ENCODE assay signal across 20 cellular contexts in the genomic region with DNA sequence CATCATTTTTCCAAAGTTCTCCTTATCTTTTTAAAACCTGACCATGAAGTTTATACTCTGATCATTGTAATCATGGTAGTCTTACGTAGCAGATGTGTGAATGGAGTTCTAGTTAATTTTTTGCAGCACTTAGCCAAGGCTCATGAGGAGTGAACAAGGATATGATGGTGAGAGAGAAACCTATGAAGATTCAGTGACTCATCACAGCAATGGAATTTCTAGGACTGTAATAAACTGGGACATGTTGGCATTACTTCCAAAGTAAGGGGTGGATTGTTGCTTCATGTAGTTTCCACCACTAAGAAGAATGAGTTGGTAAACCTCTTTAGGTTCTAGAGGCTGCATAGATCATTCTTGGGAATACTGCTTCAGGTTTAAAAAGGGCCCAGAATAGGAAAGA.
DNase-seq lines count a peak whose midpoint lies in the region; ATAC-seq, FAIRE-seq and TF ChIP-seq lines count a peak whose summit lies in the region.
"Had no signal": no experiment of that assay in that cellular context is flagged by ENCODE, and none has a peak within 500 bp of the region (broad histone marks: within the 10 kb centered on the region; RNA-seq: fewer than 3 reads in every experiment).

No MANE protein-coding gene starts in this region.

- H3K4me1 ChIP-seq in mammary epithelial cell (ENCODE audit: insufficient read depth, low read length), result no peaks in the 10 kb centered on the region
- H3K4me1 ChIP-seq in keratinocyte (ENCODE audit: control insufficient read depth, extremely low read depth, insufficient read depth, low read length), result no peaks in the 10 kb centered on the region
- H3K4me1 ChIP-seq: BLaER1 had no signal

- in situ Hi-C loops in ACHN (cut with HindIII; ENCODE audit: low pct_ligation_motif_present, low pct_unique_long_range_greater_than_20kb, low sequenced_read_pairs), result no loop called here
- in situ Hi-C loops in mammary epithelial cell (cut with MboI; ENCODE audit: low sequenced_read_pairs in 2 of 2), result no loop called here

- no peak overlapping the region for H3K4me2 ChIP-seq in mammary epithelial cell (ENCODE audit: insufficient read depth, low read depth, low read length)
- no peak overlapping the region for H3K4me2 ChIP-seq in keratinocyte (ENCODE audit: control insufficient read depth, extremely low read depth, insufficient read depth, low read depth, low read length)
- H3K4me2 ChIP-seq: BLaER1 had no signal

- H3K79me2 ChIP-seq in mammary epithelial cell (ENCODE audit: insufficient read depth, low read length), result no peaks in the 10 kb centered on the region
- no peaks in the 10 kb centered on the region for H3K79me2 ChIP-seq in keratinocyte (ENCODE audit: control insufficient read depth, insufficient read depth, low read length)

- H3K4me3 ChIP-seq in mammary epithelial cell (replicated peaks in 1 of 3; ENCODE audit: insufficient read depth in 1 of 3, low read depth in 2 of 3, low read length in 3 of 3), result no peak overlapping the region
- no peak overlapping the region for H3K4me3 ChIP-seq in keratinocyte (ENCODE audit: control insufficient read depth in 2 of 3, extremely low read depth in 1 of 3, insufficient read depth in 2 of 3, low read depth in 1 of 3, low read length in 3 of 3)
- H3K4me3 ChIP-seq: BLaER1 had no signal

- FAIRE-seq in keratinocyte (lab: Jason Lieb, UNC), result peak; percentile 49
- FAIRE-seq: A204.1 had no signal

- H3K9ac ChIP-seq in mammary epithelial cell (ENCODE audit: insufficient read depth, low read length) (no peak overlapping the region), keratinocyte (ENCODE audit: control insufficient read depth, extremely low read depth, insufficient read depth, low read length) (no peak overlapping the region)
- H3K9ac ChIP-seq: BLaER1 had no signal

- H4K20me1 ChIP-seq in mammary epithelial cell (ENCODE audit: insufficient read depth, low read length), result no peaks in the 10 kb centered on the region
- no peaks in the 10 kb centered on the region for H4K20me1 ChIP-seq in keratinocyte (ENCODE audit: control insufficient read depth, extremely low read depth, insufficient read depth, low read length)
- H4K20me1 ChIP-seq: BLaER1 had no signal

- H3K36me3 ChIP-seq in mammary epithelial cell (ENCODE audit: insufficient read depth, low read length) (no peaks in the 10 kb centered on the region), keratinocyte (ENCODE audit: control insufficient read depth in 2 of 2, extremely low read depth in 1 of 2, insufficient read depth in 2 of 2, low read length in 2 of 2) (no peaks in the 10 kb centered on the region)
- H3K36me3 ChIP-seq: BLaER1 had no signal

- H3K9me3 ChIP-seq in mammary epithelial cell (replicated peaks; ENCODE audit: insufficient read depth, low read length) (no peaks in the 10 kb centered on the region), keratinocyte (ENCODE audit: control insufficient read depth, low read depth, low read length) (no peaks in the 10 kb centered on the region)
- H3K9me3 ChIP-seq: BLaER1 had no signal

- dilution Hi-C loops in mammary epithelial cell (cut with HindIII; ENCODE audit: low sequenced_read_pairs) (no loop called here), keratinocyte (cut with MboI; ENCODE audit: extremely low pct_ligation_motif_present, low sequenced_read_pairs) (no loop called here)

- H3K27me3 ChIP-seq in mammary epithelial cell (ENCODE audit: insufficient read depth, low read length) (peaks cover 2% of the 10 kb centered on the region), keratinocyte (ENCODE audit: control insufficient read depth, extremely low read depth, insufficient read depth, low read length) (no peaks in the 10 kb centered on the region)
- H3K27me3 ChIP-seq: BLaER1 had no signal

- intact Hi-C loops in mammary epithelial cell (cut with micrococcal nuclease), result no loop called here

- DNase-seq in ACHN (peak; percentile 17), HS-5 (ENCODE audit: low read depth) (peak; percentile 6), mammary epithelial cell (peak; percentile 3), keratinocyte (ENCODE audit: low read depth, low spot score) (no peak), substantia nigra (lab: John Stamatoyannopoulos, UW) (no peak), activated T-cell treated with anti-CD3 and anti-CD28 coated beads for 4 hours (no peak), GOT3 (lab: John Stamatoyannopoulos, UW) (no peak)
- DNase-seq: CD4-positive, alpha-beta memory T cell; DMS153; H7; NCI-H1105 treated with DMSO at 0.1 percent for 48 hours; NCI-H1694; NCI-H2081 treated with DMSO at 0.1 percent for 48 hours; NCI-H510A; NCI-H748 treated with DMSO at 0.1 percent for 48 hours; NK-92 treated with Interleukin-12 subunit alpha and Interleukin-12 subunit beta, amount 100 ng/mL, for 24 hours; Right ventricle myocardium superior had no signal

- CTCF ChIA-PET in mammary epithelial cell (lab: Charles Lee; ENCODE audit: low non-redundant PET), result no interaction called here

- no peak overlapping the region for H2AFZ ChIP-seq in mammary epithelial cell (ENCODE audit: low read depth, low read length)
- no peak overlapping the region for H2AFZ ChIP-seq in keratinocyte (ENCODE audit: control insufficient read depth, low read length)

- no peaks in the 10 kb centered on the region for H3K9me1 ChIP-seq in keratinocyte (ENCODE audit: control insufficient read depth, extremely low read depth, insufficient read depth, low read length)

- H3K27ac ChIP-seq in mammary epithelial cell (ENCODE audit: insufficient read depth, low read depth, low read length) (no peak overlapping the region), keratinocyte (ENCODE audit: control insufficient read depth, insufficient read depth, low read length) (no peak overlapping the region), substantia nigra (ENCODE audit: low read depth, low read length, poor library complexity, severe bottlenecking) (no peak overlapping the region)
- H3K27ac ChIP-seq: BLaER1 had no signal

- 86% methylated on average over 1 of the region's 1 CpG for WGBS in mammary epithelial cell (ENCODE audit: low coverage, missing lambda C conversion rate)

- no TSS peak for BruUV-seq in mammary epithelial cell (replicated peaks; lab: Mats Ljungman, UMichigan)

- ATAC-seq in HG03139 (IDR thresholded peaks at IDR 0.05; ENCODE audit: unreplicated experiment), result no peak

- TF ChIP-seq CTCF in mammary epithelial cell (conservative IDR thresholded peaks at IDR 0.05 in 1 of 2, IDR thresholded peaks at IDR 0.05 in 1 of 2; ENCODE audit: extremely low read depth in 1 of 2, insufficient read depth in 1 of 2, low read depth in 1 of 2, low read length in 2 of 2), result no peak
- TF ChIP-seq CTCF in keratinocyte (optimal IDR thresholded peaks at IDR 0.05 in 1 of 3, IDR thresholded peaks at IDR 0.05 in 1 of 3, conservative IDR thresholded peaks at IDR 0.05 in 1 of 3; ENCODE audit: extremely low read depth in 1 of 3, insufficient read depth in 2 of 3, low read length in 3 of 3), result no peak

Comparison
In these comparisons a context has a peak if more than half of its experiments do, and no peak if none do; other contexts are left out.
1. DNase-seq: peak in ACHN (single experiment), HS-5 (single experiment) and mammary epithelial cell (single experiment); none in keratinocyte (single experiment), substantia nigra (0 of 49), activated T-cell treated with anti-CD3 and anti-CD28 coated beads for 4 hours (single experiment) and GOT3 (single experiment).